8 cellular contexts compared by ENCODE assay signal in genomic region chr1:168386949-168387586, GRCh38.
DNase-seq lines count a peak whose midpoint lies in the region; ATAC-seq and TF ChIP-seq lines count a peak whose summit lies in the region.

No MANE protein-coding gene starts in this region.

- H3K27me3 ChIP-seq in iPS-15b (ENCODE audit: control insufficient read depth, insufficient read depth, low read length), result peaks cover 8% of the 10 kb centered on the region

- in situ Hi-C loops in GM13977 (cut with MboI; ENCODE audit: low pct_unique_long_range_greater_than_20kb, low sequenced_read_pairs, unreplicated experiment), result no loop called here

- ATAC-seq in GM18873 (IDR thresholded peaks at IDR 0.05; ENCODE audit: low FRiP score, unreplicated experiment), result no peak

- no peaks in the 10 kb centered on the region for H3K9me3 ChIP-seq in iPS-15b (ENCODE audit: control insufficient read depth, insufficient read depth, low read length)

- DNase-seq in GM13977 (ENCODE audit: low spot score) (peak; percentile 35), RPMI8226 (peak; percentile 66), HCEC 1CT (no peak), T1000 (lab: John Stamatoyannopoulos, UW) (no peak)
- DNase-seq in activated naive CD4-positive, alpha-beta T cell treated with Interleukin-2 at 50 U/mL for 16 hours, result peak; percentile 78
- DNase-seq in stimulated activated CD4-positive, alpha-beta T cell treated with anti-CD3 and anti-CD28 coated beads, Interleukin-1b, Interleukin-23, amount 100 ng/mL, for 24 hours (ENCODE audit: low read depth in 4 of 4, low spot score in 1 of 4), result peak; percentile 24 to 66 (median 48)

- no peaks in the 10 kb centered on the region for H3K36me3 ChIP-seq in iPS-15b (ENCODE audit: control insufficient read depth, insufficient read depth, low read length)

- H3K9ac ChIP-seq in iPS-15b (ENCODE audit: low read depth, low read length), result no peak overlapping the region

- peaks cover 13% of the 10 kb centered on the region for H3K4me1 ChIP-seq in iPS-15b (ENCODE audit: control insufficient read depth, insufficient read depth, low read length)

- peak overlapping the region; percentile 45 for H3K4me3 ChIP-seq in iPS-15b (ENCODE audit: low read depth, low read length)

- TF ChIP-seq CTCF in GM13977 (IDR thresholded peaks at IDR 0.05; ENCODE audit: extremely low read depth, insufficient read depth, missing control alignments), result no peak

Comparison
In these comparisons a context has a peak if more than half of its experiments do, and no peak if none do; other contexts are left out.
1. DNase-seq: peak in GM13977 (single experiment), RPMI8226 (single experiment), activated naive CD4-positive, alpha-beta T cell treated with Interleukin-2 at 50 U/mL for 16 hours (single experiment) and stimulated activated CD4-positive, alpha-beta T cell treated with anti-CD3 and anti-CD28 coated beads, Interleukin-1b, Interleukin-23, amount 100 ng/mL, for 24 hours (4 of 4); none in HCEC 1CT (single experiment) and T1000 (single experiment).